ENCODE assay signal across 8 cellular contexts in genomic region chr17:75980188-75981018, GRCh38. TPM values are rescaled to one million over a fixed set of nuclear protein-coding genes. Genes with fewer than 3 reads are reported as not detected.
A peak's percentile ranks its signal among the peaks of the same experiment; 100 is the strongest.
DNase-seq lines count a peak whose midpoint lies in the region; ATAC-seq and TF ChIP-seq lines count a peak whose summit lies in the region.

No MANE protein-coding gene starts in this region.

- H3K9me3 ChIP-seq in CD8-positive, alpha-beta T cell (ENCODE audit: low read length): no peaks in the 10 kb centered on the region

- intact Hi-C loops in CD8-positive, alpha-beta T cell (cut with DNase I, micrococcal nuclease): loop anchor here in 1 of 2 experiments (1.0 kb wide), 1 partner anchor 20 kb away; the partner anchor contains the start of gene CDK3
- intact Hi-C loops in natural killer cell (cut with micrococcal nuclease): no loop called here

- H3K4me3 Mint-ChIP-seq in CD8-positive, alpha-beta T cell: peak overlapping the region; percentile 99
- peak overlapping the region; percentile 96 for H3K4me3 Mint-ChIP-seq in natural killer cell

- H3K27ac Mint-ChIP-seq in CD8-positive, alpha-beta T cell: peak overlapping the region; percentile 100
- H3K27ac Mint-ChIP-seq in natural killer cell: peak overlapping the region; percentile 99 to 100

- no peak for ATAC-seq in CD8-positive, alpha-beta T cell
- ATAC-seq in natural killer cell: no peak
- no peak for ATAC-seq in GM18909 (IDR thresholded peaks at IDR 0.05; ENCODE audit: poor library complexity, unreplicated experiment)
- no peak for ATAC-seq in GM21723 (IDR thresholded peaks at IDR 0.05; ENCODE audit: unreplicated experiment)
- no peak for ATAC-seq in GM21717 (IDR thresholded peaks at IDR 0.05; ENCODE audit: unreplicated experiment)

- DNase-seq in CD8-positive, alpha-beta T cell: no peak
- peak; percentile 21 for DNase-seq in NCI-H2029 treated with DMSO at 0.1 percent for 48 hours (lab: John Stamatoyannopoulos, UW)
- no peak for DNase-seq in coronary artery (ENCODE audit: low spot score)
- no peak for DNase-seq in natural killer cell
- no peak for DNase-seq in superior temporal gyrus (ENCODE audit: extremely low spot score)

- peak overlapping the region; percentile 93 for H3K4me3 ChIP-seq in CD8-positive, alpha-beta T cell (ENCODE audit: low read depth, low read length)
- H3K4me3 ChIP-seq in coronary artery: peak overlapping the region; percentile 79

- H3K36me3 ChIP-seq in CD8-positive, alpha-beta T cell (ENCODE audit: insufficient read depth, low read length): no peaks in the 10 kb centered on the region

- CTCF ChIA-PET in CD8-positive, alpha-beta T cell (lab: Charles Lee): interaction anchor here (1.6 kb wide), 1 partner anchor 34 kb away, joined by 8 read pairs; no protein-coding TSS in a partner anchor

- no peaks in the 10 kb centered on the region for H3K9me3 Mint-ChIP-seq in CD8-positive, alpha-beta T cell
- H3K9me3 Mint-ChIP-seq in natural killer cell: no peaks in the 10 kb centered on the region

- H3K4me1 Mint-ChIP-seq in CD8-positive, alpha-beta T cell (ENCODE audit: low read depth): peaks cover 36% of the 10 kb centered on the region
- H3K4me1 Mint-ChIP-seq in natural killer cell: peaks cover 28 to 33% of the 10 kb centered on the region in 2 donors

- peaks cover 19% of the 10 kb centered on the region for H3K36me3 Mint-ChIP-seq in CD8-positive, alpha-beta T cell
- no peaks in the 10 kb centered on the region for H3K36me3 Mint-ChIP-seq in natural killer cell

- H3K27ac ChIP-seq in CD8-positive, alpha-beta T cell (ENCODE audit: low read depth, low read length): peak overlapping the region; percentile 97
- peak overlapping the region; percentile 95 to 96 for H3K27ac ChIP-seq in coronary artery

- no peaks in the 10 kb centered on the region for H3K27me3 Mint-ChIP-seq in CD8-positive, alpha-beta T cell (ENCODE audit: low read depth)
- no peaks in the 10 kb centered on the region for H3K27me3 Mint-ChIP-seq in natural killer cell (ENCODE audit: low read depth in 2 of 2)

- POLR2A ChIA-PET in CD8-positive, alpha-beta T cell (lab: Charles Lee): interaction anchor here (0.6 to 1.2 kb wide), 3 partner anchors 51 to 196 kb away, joined by 3 read pairs; partner anchors contain the start of gene UNK

- H3K27me3 ChIP-seq in CD8-positive, alpha-beta T cell (ENCODE audit: insufficient read depth, low read length): no peaks in the 10 kb centered on the region

- no peak for TF ChIP-seq CTCF in CD8-positive, alpha-beta T cell (IDR thresholded peaks at IDR 0.05)
- TF ChIP-seq CTCF in coronary artery (IDR thresholded peaks at IDR 0.05) (no peak), natural killer cell (IDR thresholded peaks at IDR 0.05) (no peak)

- H3K4me1 ChIP-seq in CD8-positive, alpha-beta T cell (ENCODE audit: insufficient read depth, low read length): peaks cover 15% of the 10 kb centered on the region

RNA-seq across cellular contexts. Expression of gene TEN1, which starts 1.4 kb away (rescaled TPM):
- total RNA-seq in CD8-positive, alpha-beta T cell: 10 to 100 TPM; 14.6 to 17.1 TPM
- 10 to 100 TPM; 23.0 to 30.7 (median 24.3) TPM for total RNA-seq in natural killer cell

RNA-seq across cellular contexts. Expression of gene ACOX1, which starts 1.4 kb away (rescaled TPM):
- 10 to 100 TPM; 18.2 to 20.4 TPM for total RNA-seq in CD8-positive, alpha-beta T cell
- total RNA-seq in natural killer cell: 10 to 100 TPM; 22.8 to 48.2 (median 28.2) TPM

RNA-seq across cellular contexts. Expression of gene CDK3, which starts 20.3 kb away (rescaled TPM):
- total RNA-seq in CD8-positive, alpha-beta T cell: 1 to 10 TPM; 2.1 to 3.3 TPM
- 10 to 100 TPM in 2 of 3 donors, 1 to 10 TPM in 1; 5.5 to 13.6 (median 13.5) TPM for total RNA-seq in natural killer cell

RNA-seq across cellular contexts. Expression of gene FBF1, which starts 39.6 kb away (rescaled TPM):
- 10 to 100 TPM; 18.6 to 21.1 TPM for total RNA-seq in CD8-positive, alpha-beta T cell
- total RNA-seq in natural killer cell: 10 to 100 TPM; 24.9 to 34.0 (median 33.0) TPM

RNA-seq across cellular contexts. Expression of gene EVPL, which starts 46.7 kb away (rescaled TPM):
- 1 to 10 TPM in 1 of 2 experiments, under 1 TPM in 1; 0.38 to 1.1 TPM for total RNA-seq in CD8-positive, alpha-beta T cell
- 1 to 10 TPM in 1 of 3 donors, under 1 TPM in 1, not detected in 1; 0.94 to 1.2 TPM for total RNA-seq in natural killer cell
